ENCODE assay signal across 11 cellular contexts in genomic region chr1:198201956-198202784, GRCh38. TPM values are rescaled to one million over a fixed set of nuclear protein-coding genes. Genes with fewer than 3 reads are reported as not detected.
DNase-seq lines count a peak whose midpoint lies in the region; ATAC-seq, FAIRE-seq and TF ChIP-seq lines count a peak whose summit lies in the region.
"Had no signal": no experiment of that assay in that cellular context is flagged by ENCODE, and none has a peak within 500 bp of the region (broad histone marks: within the 10 kb centered on the region; RNA-seq: fewer than 3 reads in every experiment).

No MANE protein-coding gene starts in this region.

- no peaks in the 10 kb centered on the region for H3K27me3 ChIP-seq in SJCRH30

- no peak for TF ChIP-seq CTCF in D721Med (IDR thresholded peaks at IDR 0.05; ENCODE audit: insufficient read depth, missing control alignments)

- H3K4me1 Mint-ChIP-seq in central memory CD8-positive, alpha-beta T cell: peaks cover 84% of the 10 kb centered on the region

- peaks cover 7% of the 10 kb centered on the region for H3K36me3 Mint-ChIP-seq in central memory CD8-positive, alpha-beta T cell (ENCODE audit: insufficient read depth)

- no peak overlapping the region for H3K27ac ChIP-seq in SJCRH30

- peak; percentile 82 for FAIRE-seq in D721Med (lab: Jason Lieb, UNC)
- FAIRE-seq: keratinocyte had no signal

- no peaks in the 10 kb centered on the region for H3K9me3 ChIP-seq in SJCRH30 (replicated peaks)

- DNase-seq in D721Med (ENCODE audit: insufficient read length, low spot score): no peak
- no peak for DNase-seq in central memory CD8-positive, alpha-beta T cell (ENCODE audit: low spot score in 2 of 2)
- no peak for DNase-seq in SJCRH30
- no peak for DNase-seq in central memory CD4-positive, alpha-beta T cell
- DNase-seq in sciatic nerve (ENCODE audit: low spot score): no peak
- DNase-seq in NCI-H345 (lab: John Stamatoyannopoulos, UW): no peak
- DNase-seq: activated gamma-delta T cell, NCI-H1436 had no signal

- H3K4me3 Mint-ChIP-seq in central memory CD8-positive, alpha-beta T cell: peak overlapping the region; percentile 81

- ATAC-seq in GM19395 (IDR thresholded peaks at IDR 0.05; ENCODE audit: unreplicated experiment): peak; percentile 90
- peak; percentile 51 for ATAC-seq in HG03139 (IDR thresholded peaks at IDR 0.05; ENCODE audit: unreplicated experiment)
- peak; percentile 50 for ATAC-seq in central memory CD8-positive, alpha-beta T cell (replicated peaks; ENCODE audit: extremely low read depth, poor library complexity, severe bottlenecking)
- no peak for ATAC-seq in sciatic nerve

- no peaks in the 10 kb centered on the region for H3K36me3 ChIP-seq in SJCRH30

- no peaks in the 10 kb centered on the region for H3K4me1 ChIP-seq in SJCRH30

- peak overlapping the region; percentile 89 for H3K27ac Mint-ChIP-seq in central memory CD8-positive, alpha-beta T cell (ENCODE audit: low read depth)

- H3K4me3 ChIP-seq in SJCRH30: no peak overlapping the region

- intact Hi-C loops in sciatic nerve (cut with DNase I): no loop called here

- peaks cover 5% of the 10 kb centered on the region for H3K9me3 Mint-ChIP-seq in central memory CD8-positive, alpha-beta T cell

- no peaks in the 10 kb centered on the region for H3K27me3 Mint-ChIP-seq in central memory CD8-positive, alpha-beta T cell

RNA-seq across cellular contexts. Expression of gene NEK7, which starts 45.4 kb away (rescaled TPM):
- total RNA-seq in SJCRH30 (2014; rRNA removed; shearing (Covaris generic)): 24.9 and 28.4 TPM in 2 replicates
- 119 TPM for total RNA-seq in sciatic nerve
